ENCODE assay signal across 32 cellular contexts in genomic region chr6:4613795-4614194, GRCh38.
"Had no signal": no experiment of that assay in that cellular context is flagged by ENCODE, and none has a peak within 500 bp of the region (broad histone marks: within the 10 kb centered on the region; RNA-seq: fewer than 3 reads in every experiment).

No MANE protein-coding gene starts in this region.

- H3K36me3 Mint-ChIP-seq: activated naive CD4-positive, alpha-beta T cell treated with anti-CD3 and anti-CD28 coated beads, Interleukin-2, amount 50 U/mL, for 24 hours; activated naive CD8-positive, alpha-beta T cell treated with anti-CD3 and anti-CD28 coated beads, Interleukin-2, amount 10 ng/mL, durations not matched to agents 7 days and 5 days; WTC11 had no signal

- H3K4me3 Mint-ChIP-seq: activated CD4-positive, alpha-beta T cell treated with anti-CD3 and anti-CD28 coated beads for 36 hours; activated CD4-positive, alpha-beta T cell treated with anti-CD3 and anti-CD28 coated beads, Interleukin-2, amount 10 ng/mL, durations not matched to agents 7 days and 5 days; activated CD8-positive, alpha-beta T cell treated with anti-CD3 and anti-CD28 coated beads, Interleukin-2, amount 10 ng/mL, durations not matched to agents 7 days and 5 days; activated naive CD4-positive, alpha-beta T cell treated with anti-CD3 and anti-CD28 coated beads, Interleukin-2, amount 50 U/mL, for 24 hours; activated naive CD8-positive, alpha-beta T cell treated with anti-CD3 and anti-CD28 coated beads, Interleukin-2, amount 10 ng/mL, durations not matched to agents 7 days and 5 days; activated T-cell treated with anti-CD3 and anti-CD28 coated beads, Interleukin-2, amount 50 U/mL, for 24 hours; central memory CD8-positive, alpha-beta T cell; T-helper 1 cell treated with Interleukin-12 subunit alpha and Interleukin-12 subunit beta and Interleukin-4 antibody, amounts not matched to agents 30 μg/mL and 1 μg/mL, for 36 hours; T-helper 2 cell treated with Interferon-gamma antibody and Interleukin-4, amounts not matched to agents 5 μg/mL and 100 μg/mL, for 36 hours; WTC11 had no signal

- H3K4me2 ChIP-seq: SK-N-SH had no signal

- H3K9me3 Mint-ChIP-seq: activated CD4-positive, alpha-beta T cell treated with anti-CD3 and anti-CD28 coated beads, Interleukin-2, amount 10 ng/mL, durations not matched to agents 7 days and 5 days; activated naive CD4-positive, alpha-beta T cell treated with anti-CD3 and anti-CD28 coated beads, Interleukin-2, amount 50 U/mL, for 24 hours; activated naive CD8-positive, alpha-beta T cell treated with anti-CD3 and anti-CD28 coated beads, Interleukin-2, amount 10 ng/mL, durations not matched to agents 7 days and 5 days; activated T-cell treated with anti-CD3 and anti-CD28 coated beads, Interleukin-2, amount 50 U/mL, for 24 hours; activated T-helper 2 cell treated with anti-CD3 and anti-CD28 coated beads, Interferon-gamma antibody, Interleukin-2, Interleukin-4, amounts not matched to agents 10 μg/mL and 5 μg/mL and 100 μg/mL, durations not matched to agents 14 hours and 24 hours and 36 hours; central memory CD8-positive, alpha-beta T cell; T-helper 1 cell treated with Interleukin-12 subunit alpha and Interleukin-12 subunit beta and Interleukin-4 antibody, amounts not matched to agents 30 μg/mL and 1 μg/mL, for 36 hours; T-helper 2 cell treated with Interferon-gamma antibody and Interleukin-4, amounts not matched to agents 5 μg/mL and 100 μg/mL, for 36 hours had no signal

- H3K36me3 ChIP-seq: ascending aorta, cardiac muscle cell, SJSA1 had no signal

- H3K9ac ChIP-seq: SK-N-SH had no signal

- H3K4me1 Mint-ChIP-seq: WTC11 had no signal

- H3K27ac ChIP-seq: ascending aorta, cardiac muscle cell, SJSA1 had no signal

- H3K27me3 Mint-ChIP-seq: activated naive CD8-positive, alpha-beta T cell treated with anti-CD3 and anti-CD28 coated beads, Interleukin-2, amount 10 ng/mL, durations not matched to agents 7 days and 5 days had no signal

- H3K27me3 ChIP-seq: ascending aorta, cardiac muscle cell, SJSA1 had no signal

- H3K27ac Mint-ChIP-seq: activated CD4-positive, alpha-beta T cell treated with anti-CD3 and anti-CD28 coated beads for 36 hours; activated CD4-positive, alpha-beta T cell treated with anti-CD3 and anti-CD28 coated beads, Interleukin-2, amount 10 ng/mL, durations not matched to agents 7 days and 5 days; activated CD8-positive, alpha-beta T cell treated with anti-CD3 and anti-CD28 coated beads, Interleukin-2, amount 10 ng/mL, durations not matched to agents 7 days and 5 days; activated naive CD4-positive, alpha-beta T cell treated with anti-CD3 and anti-CD28 coated beads, Interleukin-2, amount 50 U/mL, for 24 hours; activated naive CD8-positive, alpha-beta T cell treated with anti-CD3 and anti-CD28 coated beads, Interleukin-2, amount 10 ng/mL, durations not matched to agents 7 days and 5 days; activated T-cell treated with anti-CD3 and anti-CD28 coated beads, Interleukin-2, amount 50 U/mL, for 24 hours; activated T-helper 2 cell treated with anti-CD3 and anti-CD28 coated beads, Interferon-gamma antibody, Interleukin-2, Interleukin-4, amounts not matched to agents 10 μg/mL and 5 μg/mL and 100 μg/mL, durations not matched to agents 14 hours and 24 hours and 36 hours; T-helper 1 cell treated with Interleukin-12 subunit alpha and Interleukin-12 subunit beta and Interleukin-4 antibody, amounts not matched to agents 30 μg/mL and 1 μg/mL, for 36 hours; T-helper 2 cell treated with Interferon-gamma antibody and Interleukin-4, amounts not matched to agents 5 μg/mL and 100 μg/mL, for 36 hours; WTC11 had no signal

- ATAC-seq: activated CD4-positive, alpha-beta T cell treated with anti-CD3 and anti-CD28 coated beads for 36 hours; activated CD4-positive, CD25-positive, alpha-beta regulatory T cell treated with anti-CD3 and anti-CD28 coated beads, Interleukin-2, amount 50 U/mL, for 24 hours; activated CD8-positive, alpha-beta T cell treated with anti-CD3 and anti-CD28 coated beads, Interleukin-2, amount 10 ng/mL, durations not matched to agents 7 days and 5 days; Panc1; WTC11 had no signal

- H3K9me3 ChIP-seq: ascending aorta, SJSA1, SK-N-SH had no signal

- DNase-seq: activated CD4-positive, alpha-beta T cell treated with anti-CD3 and anti-CD28 coated beads for 36 hours; activated CD4-positive, alpha-beta T cell treated with anti-CD3 and anti-CD28 coated beads, Interleukin-2, amount 10 ng/mL, durations not matched to agents 7 days and 5 days; activated CD4-positive, alpha-beta T cell treated with anti-CD3 and anti-CD28 coated beads, Interleukin-2, amount 50 U/mL, for 48 hours; activated CD8-positive, alpha-beta T cell treated with anti-CD3 and anti-CD28 coated beads, Interleukin-2, amount 10 ng/mL, durations not matched to agents 7 days and 5 days; activated gamma-delta T cell; activated naive CD4-positive, alpha-beta T cell treated with Interleukin-2 at 50 U/mL for 16 hours; activated naive CD8-positive, alpha-beta T cell treated with anti-CD3 and anti-CD28 coated beads, Interleukin-2, amount 10 ng/mL, durations not matched to agents 7 days and 5 days; activated T-cell treated with anti-CD3 and anti-CD28 coated beads, Interleukin-2, amount 50 U/mL, for 24 hours; amygdala; Karpas-422; KBM-7; NCI-H1105; NCI-H1436; NCI-H1694; NCI-H2029; NCI-H2171; NCI-H510A; NCI-H69; NCI-H82; OCI-M1; SK-N-SH had no signal

- H3K4me3 ChIP-seq: ascending aorta, cardiac muscle cell, SJSA1 had no signal
